2 cellular contexts compared by ENCODE assay signal in the genomic region with DNA sequence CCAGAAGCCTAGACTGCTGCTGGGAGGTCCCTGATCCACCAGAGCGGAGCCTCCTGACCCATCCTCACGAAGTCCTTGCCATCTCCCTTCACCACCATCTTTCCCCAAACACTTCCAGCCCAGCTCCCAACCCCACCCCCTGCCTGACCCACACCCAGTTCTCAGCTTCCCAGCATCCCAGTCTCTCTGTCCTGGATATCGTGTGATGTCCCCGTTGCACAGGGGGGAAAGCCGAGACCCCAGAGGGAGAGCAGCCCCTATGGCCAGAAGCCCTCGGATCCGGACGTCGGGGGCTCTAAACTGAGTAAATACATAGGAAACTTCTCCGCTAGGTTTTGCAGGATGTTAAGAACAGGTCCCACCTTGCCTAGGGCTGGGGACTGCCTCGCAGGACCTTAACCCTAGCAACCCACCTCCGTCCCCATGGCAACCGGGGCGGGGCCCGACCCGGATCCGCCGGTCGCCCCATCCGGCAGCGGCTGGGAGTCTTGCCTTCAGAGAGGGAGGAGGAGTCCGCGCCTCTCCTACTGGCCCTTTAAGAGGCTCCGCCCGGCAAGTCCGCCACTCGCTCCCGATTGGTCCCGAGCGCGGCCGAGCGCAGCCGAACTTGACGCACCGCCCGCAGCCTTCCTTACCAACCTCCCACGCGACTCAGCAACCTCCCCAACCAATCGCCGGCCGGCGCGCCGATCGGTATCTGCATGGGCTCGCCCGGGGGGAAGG.
TF ChIP-seq lines count a peak whose summit lies in the region.

No MANE protein-coding gene starts in this region.

TF ChIP-seq in HEK293, 187 proteins besides CTCF, POLR2A, EP300 and RAD21 (continued from another document and continues in another):
- TF ChIP-seq SP2 (tag by site-specific recombination; IDR thresholded peaks at IDR 0.05) (peak; percentile 99), ZNF791 (tag by site-specific recombination; IDR thresholded peaks at IDR 0.05) (no peak), ZNF585B (tag by site-specific recombination; IDR thresholded peaks at IDR 0.05) (no peak), ZNF626 (tag by site-specific recombination; IDR thresholded peaks at IDR 0.05) (no peak), ZNF19 (tag by site-specific recombination; IDR thresholded peaks at IDR 0.05; ENCODE audit: low read depth) (no peak), OVOL3 (tag by site-specific recombination; IDR thresholded peaks at IDR 0.05) (no peak)
- TF ChIP-seq, protein P1, sequence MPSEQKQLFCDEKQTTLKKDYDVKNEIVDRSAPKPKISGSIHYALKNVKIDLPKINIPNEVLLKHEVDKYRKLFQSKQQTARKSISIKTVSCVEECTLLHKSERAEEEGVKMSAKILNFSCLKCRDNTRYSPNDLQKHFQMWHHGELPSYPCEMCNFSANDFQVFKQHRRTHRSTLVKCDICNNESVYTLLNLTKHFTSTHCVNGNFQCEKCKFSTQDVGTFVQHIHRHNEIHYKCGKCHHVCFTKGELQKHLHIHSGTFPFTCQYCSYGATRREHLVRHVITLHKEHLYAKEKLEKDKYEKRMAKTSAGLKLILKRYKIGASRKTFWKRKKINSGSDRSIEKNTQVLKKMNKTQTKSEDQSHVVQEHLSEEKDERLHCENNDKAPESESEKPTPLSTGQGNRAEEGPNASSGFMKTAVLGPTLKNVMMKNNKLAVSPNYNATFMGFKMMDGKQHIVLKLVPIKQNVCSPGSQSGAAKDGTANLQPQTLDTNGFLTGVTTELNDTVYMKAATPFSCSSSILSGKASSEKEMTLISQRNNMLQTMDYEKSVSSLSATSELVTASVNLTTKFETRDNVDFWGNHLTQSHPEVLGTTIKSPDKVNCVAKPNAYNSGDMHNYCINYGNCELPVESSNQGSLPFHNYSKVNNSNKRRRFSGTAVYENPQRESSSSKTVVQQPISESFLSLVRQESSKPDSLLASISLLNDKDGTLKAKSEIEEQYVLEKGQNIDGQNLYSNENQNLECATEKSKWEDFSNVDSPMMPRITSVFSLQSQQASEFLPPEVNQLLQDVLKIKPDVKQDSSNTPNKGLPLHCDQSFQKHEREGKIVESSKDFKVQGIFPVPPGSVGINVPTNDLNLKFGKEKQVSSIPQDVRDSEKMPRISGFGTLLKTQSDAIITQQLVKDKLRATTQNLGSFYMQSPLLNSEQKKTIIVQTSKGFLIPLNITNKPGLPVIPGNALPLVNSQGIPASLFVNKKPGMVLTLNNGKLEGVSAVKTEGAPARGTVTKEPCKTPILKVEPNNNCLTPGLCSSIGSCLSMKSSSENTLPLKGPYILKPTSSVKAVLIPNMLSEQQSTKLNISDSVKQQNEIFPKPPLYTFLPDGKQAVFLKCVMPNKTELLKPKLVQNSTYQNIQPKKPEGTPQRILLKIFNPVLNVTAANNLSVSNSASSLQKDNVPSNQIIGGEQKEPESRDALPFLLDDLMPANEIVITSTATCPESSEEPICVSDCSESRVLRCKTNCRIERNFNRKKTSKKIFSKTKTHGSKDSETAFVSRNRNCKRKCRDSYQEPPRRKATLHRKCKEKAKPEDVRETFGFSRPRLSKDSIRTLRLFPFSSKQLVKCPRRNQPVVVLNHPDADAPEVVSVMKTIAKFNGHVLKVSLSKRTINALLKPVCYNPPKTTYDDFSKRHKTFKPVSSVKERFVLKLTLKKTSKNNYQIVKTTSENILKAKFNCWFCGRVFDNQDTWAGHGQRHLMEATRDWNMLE (tag by site-specific recombination; conservative IDR thresholded peaks at IDR 0.05; ENCODE audit: low read depth), result no peak
- TF ChIP-seq, protein P2, sequence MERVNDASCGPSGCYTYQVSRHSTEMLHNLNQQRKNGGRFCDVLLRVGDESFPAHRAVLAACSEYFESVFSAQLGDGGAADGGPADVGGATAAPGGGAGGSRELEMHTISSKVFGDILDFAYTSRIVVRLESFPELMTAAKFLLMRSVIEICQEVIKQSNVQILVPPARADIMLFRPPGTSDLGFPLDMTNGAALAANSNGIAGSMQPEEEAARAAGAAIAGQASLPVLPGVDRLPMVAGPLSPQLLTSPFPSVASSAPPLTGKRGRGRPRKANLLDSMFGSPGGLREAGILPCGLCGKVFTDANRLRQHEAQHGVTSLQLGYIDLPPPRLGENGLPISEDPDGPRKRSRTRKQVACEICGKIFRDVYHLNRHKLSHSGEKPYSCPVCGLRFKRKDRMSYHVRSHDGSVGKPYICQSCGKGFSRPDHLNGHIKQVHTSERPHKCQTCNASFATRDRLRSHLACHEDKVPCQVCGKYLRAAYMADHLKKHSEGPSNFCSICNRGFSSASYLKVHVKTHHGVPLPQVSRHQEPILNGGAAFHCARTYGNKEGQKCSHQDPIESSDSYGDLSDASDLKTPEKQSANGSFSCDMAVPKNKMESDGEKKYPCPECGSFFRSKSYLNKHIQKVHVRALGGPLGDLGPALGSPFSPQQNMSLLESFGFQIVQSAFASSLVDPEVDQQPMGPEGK (tag by site-specific recombination; IDR thresholded peaks at IDR 0.05), result no peak
- TF ChIP-seq, protein P3, sequence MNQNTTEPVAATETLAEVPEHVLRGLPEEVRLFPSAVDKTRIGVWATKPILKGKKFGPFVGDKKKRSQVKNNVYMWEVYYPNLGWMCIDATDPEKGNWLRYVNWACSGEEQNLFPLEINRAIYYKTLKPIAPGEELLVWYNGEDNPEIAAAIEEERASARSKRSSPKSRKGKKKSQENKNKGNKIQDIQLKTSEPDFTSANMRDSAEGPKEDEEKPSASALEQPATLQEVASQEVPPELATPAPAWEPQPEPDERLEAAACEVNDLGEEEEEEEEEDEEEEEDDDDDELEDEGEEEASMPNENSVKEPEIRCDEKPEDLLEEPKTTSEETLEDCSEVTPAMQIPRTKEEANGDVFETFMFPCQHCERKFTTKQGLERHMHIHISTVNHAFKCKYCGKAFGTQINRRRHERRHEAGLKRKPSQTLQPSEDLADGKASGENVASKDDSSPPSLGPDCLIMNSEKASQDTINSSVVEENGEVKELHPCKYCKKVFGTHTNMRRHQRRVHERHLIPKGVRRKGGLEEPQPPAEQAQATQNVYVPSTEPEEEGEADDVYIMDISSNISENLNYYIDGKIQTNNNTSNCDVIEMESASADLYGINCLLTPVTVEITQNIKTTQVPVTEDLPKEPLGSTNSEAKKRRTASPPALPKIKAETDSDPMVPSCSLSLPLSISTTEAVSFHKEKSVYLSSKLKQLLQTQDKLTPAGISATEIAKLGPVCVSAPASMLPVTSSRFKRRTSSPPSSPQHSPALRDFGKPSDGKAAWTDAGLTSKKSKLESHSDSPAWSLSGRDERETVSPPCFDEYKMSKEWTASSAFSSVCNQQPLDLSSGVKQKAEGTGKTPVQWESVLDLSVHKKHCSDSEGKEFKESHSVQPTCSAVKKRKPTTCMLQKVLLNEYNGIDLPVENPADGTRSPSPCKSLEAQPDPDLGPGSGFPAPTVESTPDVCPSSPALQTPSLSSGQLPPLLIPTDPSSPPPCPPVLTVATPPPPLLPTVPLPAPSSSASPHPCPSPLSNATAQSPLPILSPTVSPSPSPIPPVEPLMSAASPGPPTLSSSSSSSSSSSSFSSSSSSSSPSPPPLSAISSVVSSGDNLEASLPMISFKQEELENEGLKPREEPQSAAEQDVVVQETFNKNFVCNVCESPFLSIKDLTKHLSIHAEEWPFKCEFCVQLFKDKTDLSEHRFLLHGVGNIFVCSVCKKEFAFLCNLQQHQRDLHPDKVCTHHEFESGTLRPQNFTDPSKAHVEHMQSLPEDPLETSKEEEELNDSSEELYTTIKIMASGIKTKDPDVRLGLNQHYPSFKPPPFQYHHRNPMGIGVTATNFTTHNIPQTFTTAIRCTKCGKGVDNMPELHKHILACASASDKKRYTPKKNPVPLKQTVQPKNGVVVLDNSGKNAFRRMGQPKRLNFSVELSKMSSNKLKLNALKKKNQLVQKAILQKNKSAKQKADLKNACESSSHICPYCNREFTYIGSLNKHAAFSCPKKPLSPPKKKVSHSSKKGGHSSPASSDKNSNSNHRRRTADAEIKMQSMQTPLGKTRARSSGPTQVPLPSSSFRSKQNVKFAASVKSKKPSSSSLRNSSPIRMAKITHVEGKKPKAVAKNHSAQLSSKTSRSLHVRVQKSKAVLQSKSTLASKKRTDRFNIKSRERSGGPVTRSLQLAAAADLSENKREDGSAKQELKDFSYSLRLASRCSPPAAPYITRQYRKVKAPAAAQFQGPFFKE (tag by site-specific recombination; IDR thresholded peaks at IDR 0.05; ENCODE audit: borderline replicate concordance), result no peak

TF ChIP-seq in neural cell, 6 proteins besides CTCF, POLR2A, EP300 and RAD21 (continued from another document):
- TF ChIP-seq, protein P4, sequence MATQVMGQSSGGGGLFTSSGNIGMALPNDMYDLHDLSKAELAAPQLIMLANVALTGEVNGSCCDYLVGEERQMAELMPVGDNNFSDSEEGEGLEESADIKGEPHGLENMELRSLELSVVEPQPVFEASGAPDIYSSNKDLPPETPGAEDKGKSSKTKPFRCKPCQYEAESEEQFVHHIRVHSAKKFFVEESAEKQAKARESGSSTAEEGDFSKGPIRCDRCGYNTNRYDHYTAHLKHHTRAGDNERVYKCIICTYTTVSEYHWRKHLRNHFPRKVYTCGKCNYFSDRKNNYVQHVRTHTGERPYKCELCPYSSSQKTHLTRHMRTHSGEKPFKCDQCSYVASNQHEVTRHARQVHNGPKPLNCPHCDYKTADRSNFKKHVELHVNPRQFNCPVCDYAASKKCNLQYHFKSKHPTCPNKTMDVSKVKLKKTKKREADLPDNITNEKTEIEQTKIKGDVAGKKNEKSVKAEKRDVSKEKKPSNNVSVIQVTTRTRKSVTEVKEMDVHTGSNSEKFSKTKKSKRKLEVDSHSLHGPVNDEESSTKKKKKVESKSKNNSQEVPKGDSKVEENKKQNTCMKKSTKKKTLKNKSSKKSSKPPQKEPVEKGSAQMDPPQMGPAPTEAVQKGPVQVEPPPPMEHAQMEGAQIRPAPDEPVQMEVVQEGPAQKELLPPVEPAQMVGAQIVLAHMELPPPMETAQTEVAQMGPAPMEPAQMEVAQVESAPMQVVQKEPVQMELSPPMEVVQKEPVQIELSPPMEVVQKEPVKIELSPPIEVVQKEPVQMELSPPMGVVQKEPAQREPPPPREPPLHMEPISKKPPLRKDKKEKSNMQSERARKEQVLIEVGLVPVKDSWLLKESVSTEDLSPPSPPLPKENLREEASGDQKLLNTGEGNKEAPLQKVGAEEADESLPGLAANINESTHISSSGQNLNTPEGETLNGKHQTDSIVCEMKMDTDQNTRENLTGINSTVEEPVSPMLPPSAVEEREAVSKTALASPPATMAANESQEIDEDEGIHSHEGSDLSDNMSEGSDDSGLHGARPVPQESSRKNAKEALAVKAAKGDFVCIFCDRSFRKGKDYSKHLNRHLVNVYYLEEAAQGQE (IDR thresholded peaks at IDR 0.05; ENCODE audit: borderline replicate concordance), result no peak
- TF ChIP-seq EZH2 (IDR thresholded peaks at IDR 0.05; ENCODE audit: borderline replicate concordance, insufficient read depth, low read length, poor library complexity, severe bottlenecking) (no peak), TAF1 (IDR thresholded peaks at IDR 0.05; ENCODE audit: low read depth) (no peak), MXI1 (conservative IDR thresholded peaks at IDR 0.05; ENCODE audit: poor library complexity, severe bottlenecking) (no peak)
